Comparison of ENCODE assay signal across 9 cellular contexts in genomic region chr22:49946612-49947295, GRCh38. TPM values are rescaled to one million over a fixed set of nuclear protein-coding genes. Genes with fewer than 3 reads are reported as not detected.
DNase-seq lines count a peak whose midpoint lies in the region; ATAC-seq lines count a peak whose summit lies in the region.
"Had no signal": no experiment of that assay in that cellular context is flagged by ENCODE, and none has a peak within 500 bp of the region (broad histone marks: within the 10 kb centered on the region; RNA-seq: fewer than 3 reads in every experiment).

No MANE protein-coding gene starts in this region.

- in situ Hi-C loops in G401 (cut with HindIII; ENCODE audit: low sequenced_read_pairs) = no loop called here

- peak overlapping the region; percentile 87 to 93 for H3K27ac Mint-ChIP-seq in effector memory CD8-positive, alpha-beta T cell
- H3K27ac Mint-ChIP-seq in activated T-cell treated with anti-CD3 and anti-CD28 coated beads, Interleukin-2, amount 50 U/mL, for 72 hours = no peak overlapping the region

- H3K9ac ChIP-seq in NT2/D1 (ENCODE audit: insufficient read length, low read depth) = peak overlapping the region; percentile 64

- H3K36me3 ChIP-seq in NT2/D1 (ENCODE audit: insufficient read depth, insufficient read length, low read length) = no peaks in the 10 kb centered on the region
- H3K36me3 ChIP-seq: cardiac muscle cell had no signal

- H3K4me3 ChIP-seq in NT2/D1 (ENCODE audit: insufficient read length, low read depth) (peak overlapping the region; percentile 11), skin epidermis (no peak overlapping the region)
- H3K4me3 ChIP-seq: cardiac muscle cell had no signal

- peak; percentile 11 for DNase-seq in DMS53 treated with DMSO at 0.1 percent for 48 hours (lab: John Stamatoyannopoulos, UW; ENCODE audit: unreplicated experiment)
- DNase-seq in NT2/D1 (ENCODE audit: low read depth, low spot score) = no peak
- DNase-seq in effector memory CD8-positive, alpha-beta T cell = no peak
- no peak for DNase-seq in activated T-cell treated with anti-CD3 and anti-CD28 coated beads, Interleukin-2, amount 50 U/mL, for 72 hours
- no peak for DNase-seq in G401 (ENCODE audit: low spot score)
- DNase-seq: hippocampal formation had no signal

- peaks cover 5 to 8% of the 10 kb centered on the region in 2 donors for H3K4me1 Mint-ChIP-seq in effector memory CD8-positive, alpha-beta T cell (ENCODE audit: low read depth in 2 of 2)
- peaks cover 7% of the 10 kb centered on the region for H3K4me1 Mint-ChIP-seq in activated T-cell treated with anti-CD3 and anti-CD28 coated beads, Interleukin-2, amount 50 U/mL, for 72 hours (ENCODE audit: low read depth)

- no peaks in the 10 kb centered on the region for H3K9me3 Mint-ChIP-seq in effector memory CD8-positive, alpha-beta T cell
- no peaks in the 10 kb centered on the region for H3K9me3 Mint-ChIP-seq in activated T-cell treated with anti-CD3 and anti-CD28 coated beads, Interleukin-2, amount 50 U/mL, for 72 hours

- H3K27ac ChIP-seq in skin epidermis = peak overlapping the region in 11 of 21 experiments; percentile 19 to 95 (median 85)

- H3K36me3 Mint-ChIP-seq in effector memory CD8-positive, alpha-beta T cell (ENCODE audit: insufficient read depth) = peaks cover 4% of the 10 kb centered on the region
- no peaks in the 10 kb centered on the region for H3K36me3 Mint-ChIP-seq in activated T-cell treated with anti-CD3 and anti-CD28 coated beads, Interleukin-2, amount 50 U/mL, for 72 hours (ENCODE audit: insufficient read depth in 2 of 2)

- H3K9me3 ChIP-seq in NT2/D1 (ENCODE audit: insufficient read depth, low read length) = no peaks in the 10 kb centered on the region

- H3K4me3 Mint-ChIP-seq in effector memory CD8-positive, alpha-beta T cell = no peak overlapping the region
- no peak overlapping the region for H3K4me3 Mint-ChIP-seq in activated T-cell treated with anti-CD3 and anti-CD28 coated beads, Interleukin-2, amount 50 U/mL, for 72 hours

- no peaks in the 10 kb centered on the region for H3K27me3 ChIP-seq in NT2/D1 (ENCODE audit: insufficient read depth, insufficient read length)
- H3K27me3 ChIP-seq: cardiac muscle cell had no signal

- no peaks in the 10 kb centered on the region for H3K27me3 Mint-ChIP-seq in effector memory CD8-positive, alpha-beta T cell
- no peaks in the 10 kb centered on the region for H3K27me3 Mint-ChIP-seq in activated T-cell treated with anti-CD3 and anti-CD28 coated beads, Interleukin-2, amount 50 U/mL, for 72 hours (ENCODE audit: low read depth)

- no peak for ATAC-seq in effector memory CD8-positive, alpha-beta T cell (replicated peaks)
- ATAC-seq in HG02763 (IDR thresholded peaks at IDR 0.05; ENCODE audit: unreplicated experiment) = no peak
- no peak for ATAC-seq in activated T-cell treated with anti-CD3 and anti-CD28 coated beads, Interleukin-2, amount 50 U/mL, for 72 hours (replicated peaks in 1 of 2)

- H3K4me1 ChIP-seq in NT2/D1 (ENCODE audit: insufficient read depth, insufficient read length) = peaks cover 31% of the 10 kb centered on the region

RNA-seq across cellular contexts. Expression of gene PIM3, which starts 13.8 kb away (rescaled TPM):
- total RNA-seq in activated T-cell treated with anti-CD3 and anti-CD28 coated beads, Interleukin-2, amount 50 U/mL, for 72 hours = 100 to 1,000 TPM; 209 to 236 TPM
- total RNA-seq in G401 (2014; rRNA removed; shearing (Covaris generic)) = 106 and 157 TPM in 2 replicates

RNA-seq across cellular contexts. Expression of gene CRELD2, which starts 28.3 kb away (rescaled TPM):
- 10 to 100 TPM; 24.4 to 33.2 TPM for total RNA-seq in activated T-cell treated with anti-CD3 and anti-CD28 coated beads, Interleukin-2, amount 50 U/mL, for 72 hours
- total RNA-seq in G401 (2014; rRNA removed; shearing (Covaris generic)) = 85.5 and 121 TPM in 2 replicates

RNA-seq across cellular contexts. Expression of gene ALG12, which starts 28.5 kb away (rescaled TPM):
- total RNA-seq in activated T-cell treated with anti-CD3 and anti-CD28 coated beads, Interleukin-2, amount 50 U/mL, for 72 hours = 10 to 100 TPM; 11.7 to 13.6 TPM
- total RNA-seq in G401 (2014; rRNA removed; shearing (Covaris generic)) = 23.8 and 24.1 TPM in 2 replicates
